8 cellular contexts compared by ENCODE assay signal in the genomic region with DNA sequence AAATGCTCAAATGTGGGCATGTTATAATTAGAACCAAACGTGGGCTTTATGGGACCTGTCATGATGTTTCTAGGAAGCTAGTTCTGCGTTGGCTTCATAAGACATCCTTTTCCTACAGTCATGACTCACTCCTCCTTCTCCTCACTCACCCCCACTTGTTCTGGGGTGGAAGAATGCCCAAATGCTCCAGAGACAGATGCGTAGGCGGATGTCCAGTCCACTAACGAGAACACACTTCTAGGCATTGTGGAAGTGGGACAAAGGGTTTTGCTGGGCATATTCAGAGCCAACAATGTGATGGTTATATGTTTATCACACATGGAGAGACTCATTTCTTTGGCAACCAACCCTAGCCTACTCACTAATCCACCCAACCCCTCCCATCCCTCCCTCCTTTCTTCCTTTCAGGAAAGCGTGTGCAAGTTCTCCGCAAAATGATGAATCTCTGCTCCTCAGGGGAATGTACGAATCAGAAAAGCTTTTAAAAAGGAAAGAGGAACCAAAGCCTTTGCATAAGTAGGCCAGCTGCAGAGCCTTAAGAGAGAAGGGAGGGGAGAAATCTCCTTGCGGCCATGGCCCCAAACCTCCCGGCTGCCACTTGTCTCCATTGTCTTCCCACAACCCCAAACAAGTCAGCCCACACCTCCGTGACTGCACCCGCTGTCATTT.
DNase-seq lines count a peak whose midpoint lies in the region; ATAC-seq and TF ChIP-seq lines count a peak whose summit lies in the region.

No MANE protein-coding gene starts in this region.

- H3K9me3 Mint-ChIP-seq in HFFc6 = no peaks in the 10 kb centered on the region
- no peaks in the 10 kb centered on the region for H3K9me3 Mint-ChIP-seq in effector memory CD8-positive, alpha-beta T cell

- WGBS in urinary bladder = 8% methylated on average over 12 of the region's 12 CpGs

- H3K27me3 ChIP-seq in OCI-LY3 (ENCODE audit: low read depth, low read length) = peaks cover 5% of the 10 kb centered on the region; the same call in 1 of the 2 replicates
- no peaks in the 10 kb centered on the region for H3K27me3 ChIP-seq in mucosa of rectum (ENCODE audit: control insufficient read depth in 2 of 2, insufficient read depth in 2 of 2, low read length in 2 of 2)

- H3K27ac ChIP-seq in OCI-LY3 (ENCODE audit: low read length) (peak overlapping the region; percentile 82), mucosa of rectum (ENCODE audit: low read depth in 2 of 2, low read length in 2 of 2) (peak overlapping the region; percentile 63 to 69), urinary bladder (ENCODE audit: low read depth) (no peak overlapping the region)

- H3K9me3 ChIP-seq in OCI-LY3 (ENCODE audit: insufficient read depth, low read length) (no peaks in the 10 kb centered on the region), mucosa of rectum (ENCODE audit: control insufficient read depth in 2 of 2, low read length in 2 of 2) (no peaks in the 10 kb centered on the region)

- H4K20me1 ChIP-seq in OCI-LY3 (ENCODE audit: insufficient read depth, low read length) = no peaks in the 10 kb centered on the region

- H3K4me3 Mint-ChIP-seq in HFFc6 = peak overlapping the region; percentile 90
- H3K4me3 Mint-ChIP-seq in effector memory CD8-positive, alpha-beta T cell = peak overlapping the region in 1 of 2 donors; percentile 33

- TF ChIP-seq CTCF in HFFc6 (IDR thresholded peaks at IDR 0.05) (no peak), OCI-LY3 (IDR thresholded peaks at IDR 0.05; ENCODE audit: low read depth, low read length) (no peak)

- peak overlapping the region; percentile 96 for H3K27ac Mint-ChIP-seq in HFFc6
- H3K27ac Mint-ChIP-seq in effector memory CD8-positive, alpha-beta T cell = no peak overlapping the region

- H3K36me3 Mint-ChIP-seq in HFFc6 (ENCODE audit: low read depth) = no peaks in the 10 kb centered on the region
- H3K36me3 Mint-ChIP-seq in effector memory CD8-positive, alpha-beta T cell (ENCODE audit: insufficient read depth) = no peaks in the 10 kb centered on the region

- peak overlapping the region; percentile 94 for H3K4me2 ChIP-seq in OCI-LY3 (ENCODE audit: low read length)

- DNase-seq in HFFc6 = peak; percentile 99
- DNase-seq in effector memory CD8-positive, alpha-beta T cell = no peak
- no peak for DNase-seq in activated CD4-positive, alpha-beta T cell treated with anti-CD3 and anti-CD28 coated beads for 1 hour
- no peak for DNase-seq in NCI-H69 (lab: John Stamatoyannopoulos, UW)

- H3K36me3 ChIP-seq in OCI-LY3 (replicated peaks; ENCODE audit: low read depth, low read length) (no peaks in the 10 kb centered on the region), mucosa of rectum (ENCODE audit: control insufficient read depth in 2 of 2, insufficient read depth in 2 of 2, low read length in 2 of 2) (no peaks in the 10 kb centered on the region), urinary bladder (ENCODE audit: insufficient read depth) (no peaks in the 10 kb centered on the region)

- no peaks in the 10 kb centered on the region for H3K27me3 Mint-ChIP-seq in HFFc6 (ENCODE audit: insufficient read depth)
- H3K27me3 Mint-ChIP-seq in effector memory CD8-positive, alpha-beta T cell = peaks cover 19 to 22% of the 10 kb centered on the region in 2 donors

- peak; percentile 42 for ATAC-seq in GM18508 (IDR thresholded peaks at IDR 0.05; ENCODE audit: insufficient read depth, unreplicated experiment)
- ATAC-seq in effector memory CD8-positive, alpha-beta T cell (replicated peaks) = peak; percentile 33

- no peaks in the 10 kb centered on the region for H3K79me2 ChIP-seq in OCI-LY3 (ENCODE audit: low read length)

- H3K4me3 ChIP-seq in OCI-LY3 (ENCODE audit: low read length) (peak overlapping the region; percentile 72), mucosa of rectum (ENCODE audit: low read length in 2 of 2) (peak overlapping the region in 1 of 2 donors; percentile 34), urinary bladder (ENCODE audit: low read depth, low read length) (peak overlapping the region; percentile 14)

- H3K9ac ChIP-seq in OCI-LY3 (ENCODE audit: low read length) = peak overlapping the region; percentile 68
- H3K9ac ChIP-seq in mucosa of rectum (ENCODE audit: low read depth in 1 of 2, low read length in 2 of 2) = no peak overlapping the region

- peaks cover 52% of the 10 kb centered on the region for H3K4me1 Mint-ChIP-seq in HFFc6 (ENCODE audit: low read depth)
- H3K4me1 Mint-ChIP-seq in effector memory CD8-positive, alpha-beta T cell (ENCODE audit: low read depth in 2 of 2) = peaks cover 0 to 15% of the 10 kb centered on the region in 2 donors

- H3K4me1 ChIP-seq in OCI-LY3 (ENCODE audit: low read length) = peaks cover 36% of the 10 kb centered on the region
- peaks cover 15 to 26% of the 10 kb centered on the region in 2 donors for H3K4me1 ChIP-seq in mucosa of rectum (ENCODE audit: control insufficient read depth in 2 of 2, insufficient read depth in 2 of 2, low read length in 2 of 2)
- H3K4me1 ChIP-seq in urinary bladder (ENCODE audit: insufficient read depth) = no peaks in the 10 kb centered on the region

- peak overlapping the region; percentile 67; the same call in 1 of the 2 replicates for H2AFZ ChIP-seq in OCI-LY3 (ENCODE audit: low read depth, low read length)
